In the genomic region with DNA sequence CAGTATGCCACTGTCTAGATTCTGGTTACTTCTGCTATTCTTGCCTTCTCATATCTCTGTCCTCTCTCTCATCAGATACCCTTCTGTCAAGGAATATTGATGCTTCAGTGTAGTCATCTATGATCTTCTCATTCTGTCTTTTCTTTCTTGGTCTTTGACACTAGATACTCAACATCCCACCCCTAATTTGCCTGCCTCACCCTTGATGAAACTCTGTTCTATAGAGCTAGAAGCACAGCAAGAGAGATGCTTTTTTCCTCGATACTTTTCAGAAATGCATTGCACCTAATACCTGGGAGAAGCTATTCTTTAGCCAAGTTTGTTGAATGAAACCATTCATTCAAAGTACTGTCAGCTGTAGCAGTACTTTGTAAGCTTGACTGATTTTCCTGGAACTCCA, we compare ENCODE assay signal across 13 cellular contexts.
"Had no signal": no experiment of that assay in that cellular context is flagged by ENCODE, and none has a peak within 500 bp of the region (broad histone marks: within the 10 kb centered on the region; RNA-seq: fewer than 3 reads in every experiment).

No MANE protein-coding gene starts in this region.

- H3K4me3 Mint-ChIP-seq: activated CD4-positive, alpha-beta T cell treated with anti-CD3 and anti-CD28 coated beads for 36 hours had no signal

- H3K27me3 ChIP-seq: cardiac muscle cell, esophagus muscularis mucosa, ovary, stomach had no signal

- H3K4me3 ChIP-seq: cardiac muscle cell, esophagus muscularis mucosa, ovary, stomach, thoracic aorta had no signal

- H3K27ac Mint-ChIP-seq: activated CD4-positive, alpha-beta T cell treated with anti-CD3 and anti-CD28 coated beads for 36 hours had no signal

- H3K9me3 ChIP-seq: esophagus muscularis mucosa, ovary, stomach, thoracic aorta had no signal

- DNase-seq: activated CD4-positive, alpha-beta T cell treated with anti-CD3 and anti-CD28 coated beads for 36 hours; activated CD8-positive, alpha-beta memory T cell treated with anti-CD3 and anti-CD28 coated beads for 24 hours; activated effector memory CD4-positive, alpha-beta T cell treated with Interleukin-2 at 50 U/mL for 16 hours; foreskin fibroblast; mammary epithelial cell; ovary; stimulated activated CD4-positive, alpha-beta T cell treated with anti-CD3 and anti-CD28 coated beads, Interleukin-4, amount 100 ng/mL, for 1 hour; stomach; T-helper 9 cell had no signal

- H3K27ac ChIP-seq: cardiac muscle cell, esophagus muscularis mucosa, ovary, thoracic aorta, VCaP had no signal

- ATAC-seq: activated CD4-positive, alpha-beta T cell treated with anti-CD3 and anti-CD28 coated beads for 36 hours had no signal

- H3K27me3 Mint-ChIP-seq: activated CD4-positive, alpha-beta T cell treated with anti-CD3 and anti-CD28 coated beads for 36 hours had no signal

- H3K36me3 ChIP-seq: ovary had no signal
